Comparison of ENCODE assay signal across 1 cellular context in genomic region chr16:30179931-30180330, GRCh38.
TF ChIP-seq lines count a peak whose summit lies in the region.

No MANE protein-coding gene starts in this region.

TF ChIP-seq in K562, 482 proteins besides CTCF, POLR2A, EP300 and RAD21:
- no peak for TF ChIP-seq ELF4 (CRISPR knock-in tag; IDR thresholded peaks at IDR 0.05)
- peak; percentile 50 for TF ChIP-seq ZNF121 (CRISPR knock-in tag; conservative IDR thresholded peaks at IDR 0.05)
TF ChIP-seq in K562: peak in this region for 1.
